8 cellular contexts compared by ENCODE assay signal in genomic region chr16:86563489-86564345, GRCh38.
DNase-seq lines count a peak whose midpoint lies in the region; ATAC-seq and TF ChIP-seq lines count a peak whose summit lies in the region.

No MANE protein-coding gene starts in this region.

- ATAC-seq in HG03108 (IDR thresholded peaks at IDR 0.05; ENCODE audit: unreplicated experiment) (peak; percentile 80), HG02588 (IDR thresholded peaks at IDR 0.05; ENCODE audit: unreplicated experiment) (no peak)

- TF ChIP-seq CTCF in GM12801 (IDR thresholded peaks at IDR 0.05; ENCODE audit: extremely low read depth, insufficient read length): peak; percentile 85

- peak overlapping the region; percentile 18 for H3K27ac ChIP-seq in layer of hippocampus (ENCODE audit: low read depth, low read length)

- peaks cover 28% of the 10 kb centered on the region for H3K27me3 ChIP-seq in layer of hippocampus (ENCODE audit: control insufficient read depth, insufficient read depth, low read length)

- DNase-seq in NCI-H446 treated with DMSO at 0.1 percent for 48 hours (lab: John Stamatoyannopoulos, UW): peak; percentile 37
- DNase-seq in activated CD4-positive, CD25-positive, alpha-beta regulatory T cell treated with anti-CD3 and anti-CD28 coated beads, Interleukin-2, amount 50 U/mL, for 16 hours (ENCODE audit: low read depth, low spot score): peak; percentile 76
- DNase-seq in cerebellar cortex (ENCODE audit: low spot score): peak; percentile 93
- peak; percentile 89 for DNase-seq in stimulated activated CD4-positive, alpha-beta T cell treated with anti-CD3 and anti-CD28 coated beads, Interleukin-2, amount 100 ng/mL, for 24 hours

Comparison
In these comparisons a context has a peak if more than half of its experiments do, and no peak if none do; other contexts are left out.
1. DNase-seq: peak in every context shown above with its lines; median percentile 93 in cerebellar cortex; 89 in stimulated activated CD4-positive, alpha-beta T cell treated with anti-CD3 and anti-CD28 coated beads, Interleukin-2, amount 100 ng/mL, for 24 hours; 76 in activated CD4-positive, CD25-positive, alpha-beta regulatory T cell treated with anti-CD3 and anti-CD28 coated beads, Interleukin-2, amount 50 U/mL, for 16 hours; 37 in NCI-H446 treated with DMSO at 0.1 percent for 48 hours.